7 cellular contexts compared by ENCODE assay signal in the genomic region with DNA sequence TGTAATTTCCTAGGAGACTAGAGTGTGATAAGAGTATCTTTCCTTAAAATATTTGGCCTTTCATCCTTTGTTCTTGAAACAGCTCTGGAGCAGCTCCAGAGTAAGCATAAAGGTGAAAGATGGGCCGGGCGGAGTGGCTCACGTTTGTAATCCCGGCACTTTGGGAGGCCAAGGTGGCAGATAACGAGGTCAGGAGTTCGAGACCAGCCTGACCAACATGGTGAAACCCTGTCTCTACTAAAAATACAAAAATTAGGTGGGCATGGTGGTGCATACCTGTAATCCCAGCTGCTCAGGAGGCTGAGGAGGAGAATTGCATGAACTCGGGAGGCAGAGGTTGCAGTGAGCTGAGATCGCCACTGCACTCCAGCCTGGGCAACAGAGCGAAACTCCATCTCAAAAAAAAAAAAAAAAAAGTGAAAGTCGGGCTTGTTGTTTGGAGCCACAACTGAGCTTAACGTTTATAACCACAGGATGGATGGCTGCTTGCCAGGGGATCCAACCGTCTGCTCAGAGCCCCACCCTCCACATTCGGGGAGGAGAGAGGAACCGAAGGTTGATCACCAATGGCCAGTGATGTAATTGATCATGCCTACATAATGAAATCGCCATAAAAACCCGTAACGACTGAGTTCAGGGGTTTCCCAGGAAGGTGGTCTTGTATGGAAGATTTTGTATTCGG. TPM values are rescaled to one million over a fixed set of nuclear protein-coding genes. Genes with fewer than 3 reads are reported as not detected.
A peak's percentile ranks its signal among the peaks of the same experiment; 100 is the strongest.
DNase-seq lines count a peak whose midpoint lies in the region; ATAC-seq lines count a peak whose summit lies in the region.
"Not testable (repeated sequence)": the region's sequence is repeated elsewhere in the genome, so short reads cannot be mapped to it uniquely, and the experiment has no call there.

No MANE protein-coding gene starts in this region.

- peaks cover 33% of the 10 kb centered on the region for H3K4me1 Mint-ChIP-seq in activated naive CD8-positive, alpha-beta T cell (ENCODE audit: low read depth)

- H3K36me3 Mint-ChIP-seq in activated naive CD8-positive, alpha-beta T cell = not testable (repeated sequence)

- not testable (repeated sequence) for H3K9me3 Mint-ChIP-seq in activated naive CD8-positive, alpha-beta T cell (ENCODE audit: low read depth)

- peak overlapping the region; percentile 8 for H3K4me3 Mint-ChIP-seq in activated naive CD8-positive, alpha-beta T cell

- intact Hi-C loops in sciatic nerve (cut with DNase I) = loop anchor here (1.0 kb wide), 1 partner anchor 21 kb away; no protein-coding TSS in a partner anchor

- ATAC-seq in sciatic nerve = peak; percentile 12

- H3K27ac Mint-ChIP-seq in activated naive CD8-positive, alpha-beta T cell = peak overlapping the region; percentile 36

- DNase-seq in GF-D8 (lab: John Stamatoyannopoulos, UW) (peak; percentile 4), MV-4-11 (lab: John Stamatoyannopoulos, UW) (peak; percentile 92), SIG-M5 treated with dmso at 0.1 percent for 504 hours (lab: John Stamatoyannopoulos, UW; ENCODE audit: unreplicated experiment) (peak; percentile 35), fibroblast of peridontal ligament (ENCODE audit: extremely low read depth) (peak; percentile 57), sciatic nerve (ENCODE audit: low spot score) (peak; percentile 72)
- peak; percentile 52 for DNase-seq in activated CD4-positive, alpha-beta T cell treated with anti-CD3 and anti-CD28 coated beads, Interleukin-2, amount 50 U/mL, for 1 hour

- not testable (repeated sequence) for H3K27me3 Mint-ChIP-seq in activated naive CD8-positive, alpha-beta T cell

RNA-seq across cellular contexts. Expression of a gene that starts 16.5 kb away (rescaled TPM):
- total RNA-seq in sciatic nerve = 15.2 TPM

RNA-seq across cellular contexts. Expression of a gene that starts 18.9 kb away (rescaled TPM):
- 86.6 TPM for total RNA-seq in sciatic nerve

RNA-seq across cellular contexts. Expression of a gene that starts 49.3 kb away (rescaled TPM):
- total RNA-seq in sciatic nerve = 16.6 TPM

Comparison
In these comparisons a context has a peak if more than half of its experiments do, and no peak if none do; other contexts are left out.
1. Peak in every context shown above with its lines: DNase-seq and ATAC-seq.
2. DNase-seq: peak in every context shown above with its lines; median percentile 92 in MV-4-11; 72 in sciatic nerve; 57 in fibroblast of peridontal ligament; 52 in activated CD4-positive, alpha-beta T cell treated with anti-CD3 and anti-CD28 coated beads, Interleukin-2, amount 50 U/mL, for 1 hour; 35 in SIG-M5 treated with dmso at 0.1 percent for 504 hours; 4 in GF-D8.